ENCODE assay signal across 7 cellular contexts in genomic region chr2:214469728-214470127, GRCh38. TPM values are rescaled to one million over a fixed set of nuclear protein-coding genes. Genes with fewer than 3 reads are reported as not detected.
"Had no signal": no experiment of that assay in that cellular context is flagged by ENCODE, and none has a peak within 500 bp of the region (broad histone marks: within the 10 kb centered on the region; RNA-seq: fewer than 3 reads in every experiment).

No MANE protein-coding gene starts in this region.

- DNase-seq: GDM1, GF-D8 had no signal

- ATAC-seq: GM12878 had no signal

- FAIRE-seq: GM12878, GM12891, GM12892, GM18507, GM19239 had no signal

- H3K4me3 ChIP-seq: GM12878 had no signal

RNA-seq across cellular contexts. Expression of gene VWC2L, which starts 58.9 kb away (rescaled TPM):
- total RNA-seq: GM12878 had no signal
- polyA plus RNA-seq: GM12878 had no signal
